ENCODE assay signal across 25 cellular contexts in genomic region chr17:43540821-43541674, GRCh38. TPM values are rescaled to one million over a fixed set of nuclear protein-coding genes. Genes with fewer than 3 reads are reported as not detected.
A peak's percentile ranks its signal among the peaks of the same experiment; 100 is the strongest.
DNase-seq lines count a peak whose midpoint lies in the region; ATAC-seq, FAIRE-seq and TF ChIP-seq lines count a peak whose summit lies in the region.
"Had no signal": no experiment of that assay in that cellular context is flagged by ENCODE, and none has a peak within 500 bp of the region (broad histone marks: within the 10 kb centered on the region; RNA-seq: fewer than 3 reads in every experiment).

No MANE protein-coding gene starts in this region.

- peak overlapping the region; percentile 39 for H3K9ac ChIP-seq in NT2/D1 (ENCODE audit: insufficient read length, low read depth)

- peak; percentile 11 for ATAC-seq in sciatic nerve
- ATAC-seq: body of pancreas; CD8-positive, alpha-beta T cell; lower lobe of right lung; naive thymus-derived CD8-positive, alpha-beta T cell had no signal

- intact Hi-C loops in sciatic nerve (cut with DNase I): no loop called here

- H3K4me3 ChIP-seq in NT2/D1 (ENCODE audit: insufficient read length, low read depth) (no peak overlapping the region), fibroblast of villous mesenchyme (ENCODE audit: low read depth, low read length) (no peak overlapping the region)
- H3K4me3 ChIP-seq: body of pancreas, dorsolateral prefrontal cortex, esophagus muscularis mucosa, lower lobe of right lung, suprapubic skin had no signal

- H3K9me3 ChIP-seq in NT2/D1 (ENCODE audit: insufficient read depth, low read length): no peaks in the 10 kb centered on the region
- H3K9me3 ChIP-seq: body of pancreas, esophagus muscularis mucosa, lower lobe of right lung, suprapubic skin had no signal

- peaks cover 31% of the 10 kb centered on the region for H3K36me3 ChIP-seq in NT2/D1 (ENCODE audit: insufficient read depth, insufficient read length, low read length)
- H3K36me3 ChIP-seq: lower lobe of right lung, suprapubic skin had no signal

- DNase-seq in NCI-H1436 (lab: John Stamatoyannopoulos, UW): peak; percentile 60
- DNase-seq in NCI-H1436 treated with DMSO at 0.1 percent for 48 hours (lab: John Stamatoyannopoulos, UW): no peak
- no peak for DNase-seq in NT2/D1 (ENCODE audit: low read depth, low spot score)
- peak; percentile 64 for DNase-seq in fibroblast of villous mesenchyme (ENCODE audit: low read depth)
- no peak for DNase-seq in sciatic nerve (ENCODE audit: low spot score)
- no peak for DNase-seq in activated CD4-positive, alpha-beta T cell treated with anti-CD3 and anti-CD28 coated beads, Interleukin-2, amount 50 U/mL, for 48 hours
- DNase-seq in GM19239 (ENCODE audit: insufficient read length, low spot score): no peak
- DNase-seq in hippocampal formation (lab: John Stamatoyannopoulos, UW): no peak
- DNase-seq: 8988T; activated CD4-positive, alpha-beta T cell treated with anti-CD3 and anti-CD28 coated beads, Interleukin-2, amount 10 ng/mL, durations not matched to agents 24 days and 14 days; activated naive CD4-positive, alpha-beta T cell treated with anti-CD3 and anti-CD28 coated beads, Interleukin-2, amount 50 U/mL, for 16 hours; activated T-cell treated with anti-CD3 and anti-CD28 coated beads, Interleukin-2, amount 50 U/mL, for 1 hour; body of pancreas; CD8-positive, alpha-beta T cell; dorsolateral prefrontal cortex; EL; KG1; lower lobe of right lung; naive thymus-derived CD8-positive, alpha-beta T cell; NCI-H1092 treated with DMSO at 0.1 percent for 48 hours; NK-92 treated with Interleukin-12 subunit alpha and Interleukin-12 subunit beta, amount 100 ng/mL, for 24 hours; SIG-M5 had no signal

- peaks cover 24% of the 10 kb centered on the region for H3K4me1 ChIP-seq in NT2/D1 (ENCODE audit: insufficient read depth, insufficient read length)

- no peak for FAIRE-seq in GM19239 (lab: Jason Lieb, UNC)
- FAIRE-seq: GM12892 had no signal

- H3K27me3 ChIP-seq in NT2/D1 (ENCODE audit: insufficient read depth, insufficient read length): no peaks in the 10 kb centered on the region
- H3K27me3 ChIP-seq: body of pancreas, dorsolateral prefrontal cortex had no signal

- TF ChIP-seq CTCF in fibroblast of villous mesenchyme (IDR thresholded peaks at IDR 0.05; ENCODE audit: insufficient read depth, low read depth, low read length): no peak

RNA-seq across cellular contexts. Expression of gene ETV4, which starts 5.1 kb away (rescaled TPM):
- total RNA-seq in fibroblast of villous mesenchyme (4.7 and 4.8 TPM in 2 replicates), sciatic nerve (7.1 TPM)
- total RNA-seq: CD8-positive, alpha-beta T cell; naive thymus-derived CD8-positive, alpha-beta T cell had no signal

RNA-seq across cellular contexts. Expression of gene DHX8, which starts 57.3 kb away (rescaled TPM):
- total RNA-seq in fibroblast of villous mesenchyme (44.1 and 47.5 TPM in 2 replicates), sciatic nerve (40.9 TPM)

Comparison
In these comparisons a context has a peak if more than half of its experiments do, and no peak if none do; other contexts are left out.
1. DNase-seq: peak in NCI-H1436 (single experiment) and fibroblast of villous mesenchyme (single experiment); none in NCI-H1436 treated with DMSO at 0.1 percent for 48 hours (single experiment), NT2/D1 (single experiment), sciatic nerve (single experiment), activated CD4-positive, alpha-beta T cell treated with anti-CD3 and anti-CD28 coated beads, Interleukin-2, amount 50 U/mL, for 48 hours (0 of 2), GM19239 (single experiment) and hippocampal formation (0 of 2).